In genomic region chr16:47158991-47159390, GRCh38 we compare ENCODE assay signal across 21 cellular contexts. TPM values are rescaled to one million over a fixed set of nuclear protein-coding genes. Genes with fewer than 3 reads are reported as not detected.
DNase-seq lines count a peak whose midpoint lies in the region; ATAC-seq, FAIRE-seq and TF ChIP-seq lines count a peak whose summit lies in the region.
"Had no signal": no experiment of that assay in that cellular context is flagged by ENCODE, and none has a peak within 500 bp of the region (broad histone marks: within the 10 kb centered on the region; RNA-seq: fewer than 3 reads in every experiment).

No MANE protein-coding gene starts in this region.

- H2BK5ac ChIP-seq in IMR-90 (ENCODE audit: low read depth, low read length, poor library complexity, severe bottlenecking) = no peak overlapping the region

- H4K91ac ChIP-seq in IMR-90 (ENCODE audit: insufficient read depth, low read depth, low read length) = no peak overlapping the region

- in situ Hi-C loops in IMR-90 (cut with MboI; ENCODE audit: low sequenced_read_pairs) = loop anchor here (25.0 kb wide), 1 partner anchor 503 kb away; no protein-coding TSS in a partner anchor

- no peak overlapping the region for H3K14ac ChIP-seq in IMR-90 (replicated peaks; ENCODE audit: low read depth, low read length)

- TF ChIP-seq POLR2A in IMR-90 (IDR thresholded peaks at IDR 0.05; ENCODE audit: low read depth, low read length) = no peak

- H2BK120ac ChIP-seq in IMR-90 (ENCODE audit: low read depth, low read length) = no peak overlapping the region

- H3K4ac ChIP-seq in IMR-90 (ENCODE audit: low read depth, low read length) = no peak overlapping the region

- no peak overlapping the region for H2AK9ac ChIP-seq in IMR-90 (replicated peaks; ENCODE audit: low read depth, low read length, poor library complexity)

- H4K5ac ChIP-seq in IMR-90 (ENCODE audit: low read depth, low read length) = no peak overlapping the region

- H3K36me3 ChIP-seq in IMR-90 (ENCODE audit: control insufficient read depth, insufficient read depth, low read length) (no peaks in the 10 kb centered on the region), kidney (ENCODE audit: control insufficient read depth in 1 of 2, insufficient read depth in 2 of 2, low read length in 2 of 2) (peaks cover 2 to 4% of the 10 kb centered on the region in 2 donors), Karpas-422 (ENCODE audit: insufficient read depth, low read length) (peaks cover 28% of the 10 kb centered on the region)

- intact Hi-C loops in IMR-90 (cut with micrococcal nuclease) (no loop called here), kidney (cut with DNase I) (no loop called here)

- H3K56ac ChIP-seq in IMR-90 (ENCODE audit: extremely low read depth, insufficient read depth, low read length) = no peak overlapping the region

- CTCF ChIA-PET in IMR-90 (lab: Yijun Ruan, JAX) = no interaction called here

- peak; percentile 32 for FAIRE-seq in A204.1 (lab: Jason Lieb, UNC)
- FAIRE-seq in endometrium (lab: Jason Lieb, UNC) = peak; percentile 8
- peak; percentile 41 for FAIRE-seq in kidney (lab: Jason Lieb, UNC)
- FAIRE-seq: GM19239, H1 had no signal

- H4K20me1 ChIP-seq in IMR-90 (ENCODE audit: insufficient read depth, low read length) = no peaks in the 10 kb centered on the region
- H4K20me1 ChIP-seq in Karpas-422 (ENCODE audit: insufficient read depth, low read depth, low read length) = no peaks in the 10 kb centered on the region
- H4K20me1 ChIP-seq: BLaER1 had no signal

- no peaks in the 10 kb centered on the region for H3K79me1 ChIP-seq in IMR-90 (ENCODE audit: low read depth in 1 of 2, low read length in 2 of 2)

- H3K9ac ChIP-seq in IMR-90 (ENCODE audit: low read depth, low read length) = no peak overlapping the region
- no peak overlapping the region for H3K9ac ChIP-seq in kidney (ENCODE audit: low read length in 2 of 2)
- no peak overlapping the region for H3K9ac ChIP-seq in Karpas-422 (ENCODE audit: low read length)
- H3K9ac ChIP-seq: BLaER1, GM23248 had no signal

- no peaks in the 10 kb centered on the region for H3K9me2 ChIP-seq in Karpas-422 (replicated peaks; ENCODE audit: insufficient read depth, low read length)

- no peak overlapping the region for H2BK15ac ChIP-seq in IMR-90 (ENCODE audit: low read depth, low read length)

- H2AFZ ChIP-seq in IMR-90 (replicated peaks; ENCODE audit: low read length, poor library complexity) (no peak overlapping the region), Karpas-422 (ENCODE audit: low read length) (no peak overlapping the region)
- H2AFZ ChIP-seq: GM23248 had no signal

- dilution Hi-C loops in IMR-90 (cut with HindIII; ENCODE audit: low sequenced_read_pairs, unreplicated experiment) = no loop called here

- TF ChIP-seq CTCF in IMR-90 (conservative IDR thresholded peaks at IDR 0.05; ENCODE audit: low read depth, low read length) (no peak), kidney (IDR thresholded peaks at IDR 0.05; ENCODE audit: borderline replicate concordance, extremely low read depth, insufficient read depth) (no peak)

- no peaks in the 10 kb centered on the region for H3K9me1 ChIP-seq in IMR-90 (ENCODE audit: insufficient read depth, low read length)

- H3K27ac ChIP-seq in IMR-90 (ENCODE audit: insufficient read depth, low read length) = no peak overlapping the region
- no peak overlapping the region for H3K27ac ChIP-seq in kidney (ENCODE audit: low read depth in 2 of 2, low read length in 2 of 2)
- H3K27ac ChIP-seq in Karpas-422 (ENCODE audit: low read length) = no peak overlapping the region
- H3K27ac ChIP-seq: BLaER1, C4-2B, GM23248 had no signal

- no peak overlapping the region for H2BK20ac ChIP-seq in IMR-90 (ENCODE audit: low read depth, low read length)

- no peak overlapping the region for H3K23ac ChIP-seq in IMR-90 (ENCODE audit: low read depth, low read length)

- H2AK5ac ChIP-seq in IMR-90 (ENCODE audit: low read depth, low read length) = no peak overlapping the region

- H3K27me3 ChIP-seq in IMR-90 (ENCODE audit: control insufficient read depth, insufficient read depth, low read length) (no peaks in the 10 kb centered on the region), Karpas-422 (ENCODE audit: low read length) (no peaks in the 10 kb centered on the region)
- H3K27me3 ChIP-seq: BLaER1 had no signal

- H3K9me3 ChIP-seq in IMR-90 (ENCODE audit: control insufficient read depth, insufficient read depth, low read length) (no peaks in the 10 kb centered on the region), kidney (ENCODE audit: control insufficient read depth in 1 of 2, low read length in 2 of 2) (no peaks in the 10 kb centered on the region), Karpas-422 (ENCODE audit: low read length) (no peaks in the 10 kb centered on the region)
- H3K9me3 ChIP-seq: Caco-2 had no signal

- H3K4me2 ChIP-seq in IMR-90 (ENCODE audit: low read depth, low read length) = no peak overlapping the region
- H3K4me2 ChIP-seq in Karpas-422 (ENCODE audit: low read depth, low read length, poor library complexity, severe bottlenecking) = no peak overlapping the region
- H3K4me2 ChIP-seq: BLaER1 had no signal

- H4K8ac ChIP-seq in IMR-90 (ENCODE audit: low read depth in 2 of 2, low read length in 2 of 2) = no peak overlapping the region

- DNase-seq in IMR-90 (no peak), kidney (no peak), Karpas-422 (no peak), GDM1 (lab: John Stamatoyannopoulos, UW) (no peak), glomerular visceral epithelial cell (ENCODE audit: extremely low spot score) (no peak)
- DNase-seq: 8988T; Caco-2; CD4-positive, CD25-positive, alpha-beta regulatory T cell; CD8-positive, alpha-beta T cell; DMS153; DND-41; GM23248; H7; HCEC 1CT had no signal

- no peak for TF ChIP-seq RAD21 in IMR-90 (IDR thresholded peaks at IDR 0.05; ENCODE audit: low read length)

- POLR2A ChIA-PET in IMR-90 (lab: Charles Lee; ENCODE audit: unreplicated experiment) = no interaction called here

- no TSS peak for BruUV-seq in IMR-90 (replicated peaks; lab: Mats Ljungman, UMichigan)

- H3K4me3 ChIP-seq in IMR-90 (ENCODE audit: insufficient read depth, low read depth, low read length) (no peak overlapping the region), kidney (ENCODE audit: low read length in 2 of 2) (no peak overlapping the region), Karpas-422 (ENCODE audit: low read length) (no peak overlapping the region)
- H3K4me3 ChIP-seq: BLaER1, GM12878, GM23248 had no signal

- H3K4me1 ChIP-seq in IMR-90 (ENCODE audit: control insufficient read depth, insufficient read depth, low read length) (no peaks in the 10 kb centered on the region), kidney (ENCODE audit: control insufficient read depth in 1 of 2, insufficient read depth in 1 of 2, low read depth in 1 of 2, low read length in 2 of 2) (no peaks in the 10 kb centered on the region), Karpas-422 (ENCODE audit: low read length) (no peaks in the 10 kb centered on the region)
- H3K4me1 ChIP-seq: BLaER1, Caco-2 had no signal

- no peak for ATAC-seq in IMR-90 (ENCODE audit: low read depth)
- ATAC-seq: CD8-positive, alpha-beta T cell; GM12878 had no signal

- no peaks in the 10 kb centered on the region for H3K79me2 ChIP-seq in Karpas-422 (ENCODE audit: low read length)

- H3K18ac ChIP-seq in IMR-90 (ENCODE audit: low read depth, low read length) = no peak overlapping the region

TF ChIP-seq in IMR-90, 13 proteins besides CTCF, POLR2A, EP300 and RAD21:
- TF ChIP-seq ELK1 (IDR thresholded peaks at IDR 0.05; ENCODE audit: borderline replicate concordance, low read depth, low read length) = no peak
- peak; percentile 79 for TF ChIP-seq MAFK (IDR thresholded peaks at IDR 0.05; ENCODE audit: low read depth, low read length)

RNA-seq across cellular contexts. Expression of gene NETO2, which starts 15.2 kb away (rescaled TPM):
- total RNA-seq in IMR-90 (2012; rRNA removed) (31.4 and 39.3 TPM in 2 replicates), kidney (4.8 TPM)
- polyA plus RNA-seq in IMR-90 (2012; rRNA removed) (38.5 and 40.7 TPM in 2 replicates), kidney (ENCODE audit: insufficient read depth, low read depth, low replicate concordance) (1.4 TPM)
- 14.6 and 15.3 TPM in 2 replicates for polyA plus RNA-seq in IMR-90 (2012; cell fraction: cytosol; rRNA removed)
- 9.6 and 34.3 TPM in 2 replicates for polyA plus RNA-seq in IMR-90 (2012; cell fraction: nucleus; rRNA removed; ENCODE audit: low replicate concordance)
- total RNA-seq in Karpas-422 (2014; rRNA removed; shearing (Covaris generic); ENCODE audit: low replicate concordance) = 83.9 and 84.4 TPM in 2 replicates
